ENCODE assay signal across 18 cellular contexts in the genomic region with DNA sequence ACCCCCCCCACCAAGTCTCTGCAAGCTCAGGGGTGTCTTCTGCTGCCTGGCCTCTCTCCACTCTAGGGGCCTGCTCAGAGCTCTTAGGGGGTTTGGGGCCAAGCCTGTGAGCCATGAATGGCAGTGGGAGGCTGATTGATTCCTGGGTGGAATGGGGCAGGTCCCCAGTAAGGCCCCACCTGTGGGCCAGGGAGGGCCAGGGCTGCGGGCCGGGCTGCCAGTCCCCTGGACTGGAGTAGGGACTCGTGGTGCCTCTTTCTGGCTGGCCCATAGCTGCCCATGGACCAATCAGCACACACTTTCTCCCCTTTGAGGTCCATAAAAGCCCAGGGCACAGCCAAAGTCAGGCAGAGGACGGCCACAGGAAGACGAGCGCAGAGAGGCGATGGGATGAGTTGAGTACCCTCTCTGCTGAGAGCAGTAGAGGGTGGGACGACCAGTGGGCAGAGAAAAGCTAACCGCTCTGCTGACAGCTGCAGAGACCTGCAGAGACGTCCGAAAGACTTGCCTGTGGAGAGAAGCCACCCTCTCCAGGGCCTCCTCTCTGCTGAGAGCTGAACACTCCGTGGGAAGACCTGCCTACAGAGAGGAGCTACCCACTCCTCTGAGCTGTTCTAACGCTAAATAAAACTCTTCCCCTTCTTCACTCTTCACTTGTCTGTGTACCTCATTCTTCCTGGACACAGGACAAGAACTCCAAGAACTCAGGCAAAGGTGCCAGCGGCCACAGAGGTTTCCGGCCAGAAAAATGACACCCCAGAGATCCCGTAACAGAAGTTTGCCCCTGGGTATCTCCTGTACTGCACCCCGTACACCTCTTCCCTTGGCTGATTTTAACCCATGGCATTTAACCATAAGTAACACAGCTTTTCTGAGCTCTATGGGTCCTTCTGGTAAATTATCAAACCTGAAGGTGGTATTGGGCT. TPM values are rescaled to one million over a fixed set of nuclear protein-coding genes. Genes with fewer than 3 reads are reported as not detected.
DNase-seq lines count a peak whose midpoint lies in the region; ATAC-seq and TF ChIP-seq lines count a peak whose summit lies in the region.
"Had no signal": no experiment of that assay in that cellular context is flagged by ENCODE, and none has a peak within 500 bp of the region (broad histone marks: within the 10 kb centered on the region; RNA-seq: fewer than 3 reads in every experiment).

No MANE protein-coding gene starts in this region.

- H3K4me1 ChIP-seq in Panc1 (ENCODE audit: control insufficient read depth, insufficient read depth, low read length) = no peaks in the 10 kb centered on the region
- H3K4me1 ChIP-seq in mesenchymal stem cell (ENCODE audit: control insufficient read depth, insufficient read depth, low read depth, low read length) = peaks cover 10% of the 10 kb centered on the region
- H3K4me1 ChIP-seq in gastrocnemius medialis = peaks cover 37 to 40% of the 10 kb centered on the region in 2 donors
- no peaks in the 10 kb centered on the region for H3K4me1 ChIP-seq in mesendoderm (ENCODE audit: control insufficient read depth, low read depth, low read length)

- H2BK12ac ChIP-seq in mesenchymal stem cell (ENCODE audit: low read length in 2 of 2) = no peak overlapping the region

- no peaks in the 10 kb centered on the region for H3K36me3 Mint-ChIP-seq in activated T-cell treated with anti-CD3 and anti-CD28 coated beads, Interleukin-2, amount 50 U/mL, for 4 hours (ENCODE audit: insufficient read depth)
- H3K36me3 Mint-ChIP-seq: CD14-positive monocyte, IgD-negative memory B cell had no signal

- H3K9me3 ChIP-seq in Panc1 (ENCODE audit: control insufficient read depth, insufficient read depth, low read depth, low read length) = no peaks in the 10 kb centered on the region
- no peaks in the 10 kb centered on the region for H3K9me3 ChIP-seq in mesenchymal stem cell (ENCODE audit: control insufficient read depth, low read length)
- no peaks in the 10 kb centered on the region for H3K9me3 ChIP-seq in gastrocnemius medialis
- H3K9me3 ChIP-seq: HAP-1, MG63 had no signal

- no peaks in the 10 kb centered on the region for H3K27me3 ChIP-seq in Panc1 (ENCODE audit: control insufficient read depth, insufficient read depth, low read length)
- peaks cover 12 to 19% of the 10 kb centered on the region in 2 experiments for H3K27me3 ChIP-seq in mesenchymal stem cell (ENCODE audit: control insufficient read depth in 1 of 2, insufficient read depth in 1 of 2, low read length in 2 of 2)
- no peaks in the 10 kb centered on the region for H3K27me3 ChIP-seq in gastrocnemius medialis
- H3K27me3 ChIP-seq in mesendoderm (ENCODE audit: insufficient read depth, low read length, poor library complexity) = no peaks in the 10 kb centered on the region
- H3K27me3 ChIP-seq: MG63 had no signal

- DNase-seq in EH (ENCODE audit: low read depth) (peak; percentile 22), Panc1 (ENCODE audit: low read depth, low spot score) (no peak), mesenchymal stem cell (no peak), gastrocnemius medialis (peak in 1 of 2 donors; percentile 54), mesendoderm (no peak), NCI-H82 (lab: John Stamatoyannopoulos, UW) (no peak)
- DNase-seq in activated T-cell treated with anti-CD3 and anti-CD28 coated beads, Interleukin-2, amount 50 U/mL, for 4 hours = no peak
- DNase-seq: DMS79, Karpas-422, NCI-H1048, NCI-H1436 treated with DMSO at 0.1 percent for 48 hours, NCI-H2029 treated with DMSO at 0.1 percent for 48 hours, NCI-H2171, NCI-H526 had no signal

- H3K79me1 ChIP-seq in mesenchymal stem cell (replicated peaks; ENCODE audit: low read length, poor library complexity, severe bottlenecking) (no peaks in the 10 kb centered on the region), mesendoderm (ENCODE audit: low read length) (no peaks in the 10 kb centered on the region)

- H3K56ac ChIP-seq in mesendoderm (ENCODE audit: low read length) = no peak overlapping the region

- peaks cover 1% of the 10 kb centered on the region for H3K4me1 Mint-ChIP-seq in activated T-cell treated with anti-CD3 and anti-CD28 coated beads, Interleukin-2, amount 50 U/mL, for 4 hours (ENCODE audit: low read depth)

- no peak overlapping the region for H3K14ac ChIP-seq in mesenchymal stem cell (ENCODE audit: low read length in 2 of 2)

- no peak overlapping the region for H3K27ac ChIP-seq in Panc1 (ENCODE audit: low read length)
- H3K27ac ChIP-seq in mesenchymal stem cell (ENCODE audit: low read length, poor library complexity, severe bottlenecking) = no peak overlapping the region
- H3K27ac ChIP-seq in gastrocnemius medialis = peak overlapping the region; percentile 72 to 85 (median 78)
- H3K27ac ChIP-seq in mesendoderm (ENCODE audit: low read depth, low read length) = no peak overlapping the region

- H3K9me3 Mint-ChIP-seq in activated T-cell treated with anti-CD3 and anti-CD28 coated beads, Interleukin-2, amount 50 U/mL, for 4 hours = no peaks in the 10 kb centered on the region
- H3K9me3 Mint-ChIP-seq: IgD-negative memory B cell had no signal

- no peak overlapping the region for H3K4ac ChIP-seq in mesenchymal stem cell (ENCODE audit: low read depth in 1 of 2, low read length in 2 of 2)
- H3K4ac ChIP-seq in mesendoderm (ENCODE audit: low read depth, low read length) = no peak overlapping the region

- no peak overlapping the region for H3K4me3 Mint-ChIP-seq in activated T-cell treated with anti-CD3 and anti-CD28 coated beads, Interleukin-2, amount 50 U/mL, for 4 hours
- H3K4me3 Mint-ChIP-seq: CD14-positive monocyte, IgD-negative memory B cell had no signal

- H3K27me3 Mint-ChIP-seq in activated T-cell treated with anti-CD3 and anti-CD28 coated beads, Interleukin-2, amount 50 U/mL, for 4 hours (ENCODE audit: low read depth) = peaks cover 4% of the 10 kb centered on the region

- H3K9ac ChIP-seq in mesenchymal stem cell (ENCODE audit: low read length) (no peak overlapping the region), mesendoderm (ENCODE audit: low read length) (no peak overlapping the region)

- H4K91ac ChIP-seq in mesenchymal stem cell (ENCODE audit: low read length) = peak overlapping the region; percentile 35

- no TSS peak for BruUV-seq in Panc1 (replicated peaks; lab: Mats Ljungman, UMichigan)

- POLR2A ChIA-PET in Panc1 (lab: Charles Lee) = no interaction called here

- H2AFZ ChIP-seq in mesenchymal stem cell (ENCODE audit: low read depth, low read length) = no peak overlapping the region

- no peak for TF ChIP-seq CTCF in Panc1 (IDR thresholded peaks at IDR 0.05)
- TF ChIP-seq CTCF in gastrocnemius medialis (IDR thresholded peaks at IDR 0.05 in 4 of 5, conservative IDR thresholded peaks at IDR 0.05 in 1 of 5) = no peak

- no peaks in the 10 kb centered on the region for H3K79me2 ChIP-seq in mesendoderm (ENCODE audit: control insufficient read depth, insufficient read depth, low read length)

- CTCF ChIA-PET in Panc1 (lab: Charles Lee) = no interaction called here

- peak overlapping the region in 1 of 2 experiments; percentile 9 for H3K23ac ChIP-seq in mesenchymal stem cell (ENCODE audit: low read length in 2 of 2)
- H3K23ac ChIP-seq in mesendoderm (ENCODE audit: low read length) = no peak overlapping the region

- H3K4me3 ChIP-seq in Panc1 (ENCODE audit: low read depth in 2 of 2, low read length in 2 of 2) (no peak overlapping the region), mesenchymal stem cell (ENCODE audit: insufficient read depth in 1 of 2, low read depth in 1 of 2, low read length in 2 of 2) (no peak overlapping the region), gastrocnemius medialis (no peak overlapping the region), mesendoderm (ENCODE audit: low read length) (no peak overlapping the region)
- H3K4me3 ChIP-seq: HAP-1, MG63 had no signal

- H2AK5ac ChIP-seq in mesenchymal stem cell (ENCODE audit: low read length, severe bottlenecking) (no peak overlapping the region), mesendoderm (ENCODE audit: low read length) (no peak overlapping the region)

- no peak overlapping the region for H4K5ac ChIP-seq in mesendoderm (ENCODE audit: low read length)

- peak; percentile 29; the same call in 1 of the 2 replicates for ATAC-seq in Panc1
- peak; percentile 22 to 45 for ATAC-seq in gastrocnemius medialis
- no peak for ATAC-seq in activated T-cell treated with anti-CD3 and anti-CD28 coated beads, Interleukin-2, amount 50 U/mL, for 4 hours

- intact Hi-C loops in Panc1 (cut with micrococcal nuclease; ENCODE audit: unreplicated experiment) = no loop called here
- intact Hi-C loops in gastrocnemius medialis (cut with DNase I; ENCODE audit: low total_unique reads) = no loop called here

- H3K4me2 ChIP-seq in mesenchymal stem cell (ENCODE audit: low read length, poor library complexity, severe bottlenecking) (no peak overlapping the region), mesendoderm (ENCODE audit: low read length) (no peak overlapping the region)

- no peak for TF ChIP-seq POLR2A in gastrocnemius medialis (IDR thresholded peaks at IDR 0.05)

- no peak overlapping the region for H2BK120ac ChIP-seq in mesenchymal stem cell (ENCODE audit: low read depth, low read length)
- H2BK120ac ChIP-seq in mesendoderm (ENCODE audit: low read depth, low read length) = no peak overlapping the region

- H3K36me3 ChIP-seq in Panc1 (ENCODE audit: control insufficient read depth, insufficient read depth, low read length) (no peaks in the 10 kb centered on the region), mesenchymal stem cell (ENCODE audit: control insufficient read depth in 1 of 2, insufficient read depth in 2 of 2, low read depth in 1 of 2, low read length in 2 of 2) (no peaks in the 10 kb centered on the region), gastrocnemius medialis (no peaks in the 10 kb centered on the region), mesendoderm (ENCODE audit: control insufficient read depth, insufficient read depth, low read length) (no peaks in the 10 kb centered on the region)
- H3K36me3 ChIP-seq: HAP-1, MG63 had no signal

- H2BK5ac ChIP-seq in mesenchymal stem cell (ENCODE audit: low read depth, low read length, poor library complexity, severe bottlenecking) (no peak overlapping the region), mesendoderm (ENCODE audit: low read length) (no peak overlapping the region)

- H3K18ac ChIP-seq in mesenchymal stem cell (ENCODE audit: low read depth in 1 of 2, low read length in 2 of 2) (no peak overlapping the region), mesendoderm (ENCODE audit: low read length) (no peak overlapping the region)

- in situ Hi-C loops in Panc1 (cut with HindIII; ENCODE audit: low pct_unique_long_range_greater_than_20kb, low sequenced_read_pairs) (no loop called here), gastrocnemius medialis (cut with MboI; ENCODE audit: low sequenced_read_pairs in 4 of 4) (no loop called here)

- no peak overlapping the region for H4K8ac ChIP-seq in mesenchymal stem cell (ENCODE audit: low read length)
- H4K8ac ChIP-seq in mesendoderm (ENCODE audit: low read depth, low read length) = no peak overlapping the region

- H2BK15ac ChIP-seq in mesenchymal stem cell (ENCODE audit: low read depth, poor library complexity, severe bottlenecking) = no peak overlapping the region
- H2BK15ac ChIP-seq in mesendoderm (replicated peaks; ENCODE audit: low read depth) = no peak overlapping the region

- 82% methylated on average over 16 of the region's 17 CpGs for WGBS in mesenchymal stem cell
- no CpG with 5 or more reads among the region's 17 CpGs for WGBS in mesendoderm (ENCODE audit: extremely low coverage, insufficient coverage, low lambda C conversion rate)

RNA-seq across cellular contexts. Expression of a gene that starts 38.2 kb away (rescaled TPM):
- total RNA-seq in Panc1 (2021; ENCODE audit: unreplicated experiment) (196 TPM), gastrocnemius medialis (100 to 1,000 TPM in 1 of 4 donors, 10 to 100 TPM in 3; 72.0 to 101 (median 85.5) TPM)
- 181 TPM for polyA plus RNA-seq in Panc1 (2012; ENCODE audit: insufficient read length)
- 132 TPM for polyA plus RNA-seq in mesenchymal stem cell (2013, experiment 1 of 2)
- 135 TPM for polyA plus RNA-seq in mesenchymal stem cell (2013, experiment 2 of 2)
- total RNA-seq in activated T-cell treated with anti-CD3 and anti-CD28 coated beads, Interleukin-2, amount 50 U/mL, for 4 hours = 100 to 1,000 TPM; 196 to 208 (median 201) TPM
- 297 TPM for polyA plus RNA-seq in mesendoderm (2013, experiment 1 of 2)
- 294 TPM for polyA plus RNA-seq in mesendoderm (2013, experiment 2 of 2)

Comparison
In these comparisons a context has a peak if more than half of its experiments do, and no peak if none do; other contexts are left out.
1. ATAC-seq: peak in Panc1 (single experiment) and gastrocnemius medialis (2 of 2); none in activated T-cell treated with anti-CD3 and anti-CD28 coated beads, Interleukin-2, amount 50 U/mL, for 4 hours (0 of 2).
2. H3K27ac ChIP-seq: peak in gastrocnemius medialis (4 of 4); none in Panc1 (single experiment), mesenchymal stem cell (single experiment) and mesendoderm (single experiment).